In the genomic region with DNA sequence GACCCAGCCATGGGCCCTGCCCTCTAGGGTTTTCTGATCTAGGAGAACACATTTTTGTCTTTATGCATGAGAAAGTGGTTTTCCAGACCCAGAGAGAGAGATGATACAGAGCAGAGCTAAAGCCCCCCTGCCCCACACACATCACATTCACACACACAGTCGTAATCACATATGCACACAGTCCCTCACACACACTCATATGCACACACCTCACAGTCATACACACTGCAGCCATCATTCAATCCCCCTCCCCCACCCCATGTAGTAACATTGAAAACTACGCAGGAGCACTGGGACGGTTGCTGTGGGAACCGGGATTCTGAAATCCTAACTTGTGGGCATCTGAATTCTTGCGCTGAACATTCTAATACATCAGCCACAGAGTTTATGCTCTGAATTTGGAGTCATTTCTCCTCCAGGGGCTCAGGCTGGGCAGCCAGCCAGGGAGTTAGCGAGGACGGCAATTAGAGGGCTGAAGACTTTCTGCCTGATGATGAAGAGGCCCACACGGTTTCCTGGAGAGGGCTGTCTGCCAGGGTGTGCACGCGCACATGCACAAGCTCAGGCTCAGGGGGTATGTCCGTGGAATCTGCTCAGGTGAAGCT, we compare ENCODE assay signal across 9 cellular contexts. TPM values are rescaled to one million over a fixed set of nuclear protein-coding genes. Genes with fewer than 3 reads are reported as not detected.
A peak's percentile ranks its signal among the peaks of the same experiment; 100 is the strongest.
DNase-seq lines count a peak whose midpoint lies in the region; ATAC-seq and TF ChIP-seq lines count a peak whose summit lies in the region.
"Had no signal": no experiment of that assay in that cellular context is flagged by ENCODE, and none has a peak within 500 bp of the region (broad histone marks: within the 10 kb centered on the region; RNA-seq: fewer than 3 reads in every experiment).

No MANE protein-coding gene starts in this region.

- peak; percentile 35 for ATAC-seq in mucosa of descending colon
- ATAC-seq in HG03342 (IDR thresholded peaks at IDR 0.05; ENCODE audit: unreplicated experiment) = no peak
- ATAC-seq in GM21390 (IDR thresholded peaks at IDR 0.05; ENCODE audit: unreplicated experiment) = no peak
- no peak for ATAC-seq in HG03039 (IDR thresholded peaks at IDR 0.05; ENCODE audit: unreplicated experiment)
- ATAC-seq: foreskin keratinocyte had no signal

- no peaks in the 10 kb centered on the region for H3K9me3 Mint-ChIP-seq in activated T-helper 1 cell treated with anti-CD3 and anti-CD28 coated beads, Interleukin-12 subunit alpha, Interleukin-12 subunit beta, Interleukin-2, Interleukin-4 antibody, amounts not matched to agents 30 ng/mL and 10 ng/mL and 1 ng/mL, durations not matched to agents 14 hours and 24 hours and 36 hours

- no peaks in the 10 kb centered on the region for H3K9me3 ChIP-seq in mucosa of descending colon

- TF ChIP-seq POLR2A in erythroblast (IDR thresholded peaks at IDR 0.05; ENCODE audit: low read length) = no peak

- TF ChIP-seq CTCF in mucosa of descending colon (IDR thresholded peaks at IDR 0.05) = no peak

- peak overlapping the region; percentile 68 for H3K4me3 Mint-ChIP-seq in activated T-helper 1 cell treated with anti-CD3 and anti-CD28 coated beads, Interleukin-12 subunit alpha, Interleukin-12 subunit beta, Interleukin-2, Interleukin-4 antibody, amounts not matched to agents 30 ng/mL and 10 ng/mL and 1 ng/mL, durations not matched to agents 14 hours and 24 hours and 36 hours

- H3K27ac Mint-ChIP-seq in activated T-helper 1 cell treated with anti-CD3 and anti-CD28 coated beads, Interleukin-12 subunit alpha, Interleukin-12 subunit beta, Interleukin-2, Interleukin-4 antibody, amounts not matched to agents 30 ng/mL and 10 ng/mL and 1 ng/mL, durations not matched to agents 14 hours and 24 hours and 36 hours = peak overlapping the region; percentile 87

- peaks cover 74% of the 10 kb centered on the region for H3K4me1 Mint-ChIP-seq in activated T-helper 1 cell treated with anti-CD3 and anti-CD28 coated beads, Interleukin-12 subunit alpha, Interleukin-12 subunit beta, Interleukin-2, Interleukin-4 antibody, amounts not matched to agents 30 ng/mL and 10 ng/mL and 1 ng/mL, durations not matched to agents 14 hours and 24 hours and 36 hours (ENCODE audit: low read depth)

- no peaks in the 10 kb centered on the region for H3K27me3 Mint-ChIP-seq in activated T-helper 1 cell treated with anti-CD3 and anti-CD28 coated beads, Interleukin-12 subunit alpha, Interleukin-12 subunit beta, Interleukin-2, Interleukin-4 antibody, amounts not matched to agents 30 ng/mL and 10 ng/mL and 1 ng/mL, durations not matched to agents 14 hours and 24 hours and 36 hours (ENCODE audit: insufficient read depth)

- no peaks in the 10 kb centered on the region for H3K36me3 ChIP-seq in mucosa of descending colon (ENCODE audit: low read depth)

- peaks cover 52% of the 10 kb centered on the region for H3K36me3 Mint-ChIP-seq in activated T-helper 1 cell treated with anti-CD3 and anti-CD28 coated beads, Interleukin-12 subunit alpha, Interleukin-12 subunit beta, Interleukin-2, Interleukin-4 antibody, amounts not matched to agents 30 ng/mL and 10 ng/mL and 1 ng/mL, durations not matched to agents 14 hours and 24 hours and 36 hours (ENCODE audit: low read depth)

- peak; percentile 74 for DNase-seq in Daoy (ENCODE audit: low read depth)
- peak; percentile 53 for DNase-seq in NCI-H2107 (lab: John Stamatoyannopoulos, UW)
- no peak for DNase-seq in activated T-helper 1 cell treated with anti-CD3 and anti-CD28 coated beads, Interleukin-12 subunit alpha, Interleukin-12 subunit beta, Interleukin-2, Interleukin-4 antibody, amounts not matched to agents 30 ng/mL and 10 ng/mL and 1 ng/mL, durations not matched to agents 14 hours and 24 hours and 36 hours (ENCODE audit: low spot score)
- no peak for DNase-seq in mucosa of descending colon
- DNase-seq in erythroblast (lab: John Stamatoyannopoulos, UW) = no peak
- DNase-seq: foreskin keratinocyte had no signal

- H3K4me1 ChIP-seq in mucosa of descending colon (ENCODE audit: low read depth) = peaks cover 14% of the 10 kb centered on the region
- H3K4me1 ChIP-seq: foreskin keratinocyte had no signal

- H3K4me3 ChIP-seq in mucosa of descending colon = no peak overlapping the region

- intact Hi-C loops in activated T-helper 1 cell treated with anti-CD3 and anti-CD28 coated beads, Interleukin-12 subunit alpha, Interleukin-12 subunit beta, Interleukin-2, Interleukin-4 antibody, amounts not matched to agents 30 ng/mL and 10 ng/mL and 1 ng/mL, durations not matched to agents 14 hours and 24 hours and 36 hours (cut with micrococcal nuclease) = loop anchor here (1.0 to 2.0 kb wide), 4 partner anchors 9 to 39 kb away; no protein-coding TSS in a partner anchor
- intact Hi-C loops in mucosa of descending colon (cut with DNase I, micrococcal nuclease) = no loop called here

RNA-seq across cellular contexts. Expression of gene CD6, which starts 32.7 kb away (rescaled TPM):
- 0.06 and 0.46 TPM in 2 replicates for total RNA-seq in Daoy (2014; rRNA removed; shearing (Covaris generic))
- total RNA-seq in activated T-helper 1 cell treated with anti-CD3 and anti-CD28 coated beads, Interleukin-12 subunit alpha, Interleukin-12 subunit beta, Interleukin-2, Interleukin-4 antibody, amounts not matched to agents 30 ng/mL and 10 ng/mL and 1 ng/mL, durations not matched to agents 14 hours and 24 hours and 36 hours = 411 and 416 TPM in 2 replicates
- 1 to 10 TPM; 2.3 to 4.3 (median 2.8) TPM for total RNA-seq in mucosa of descending colon

RNA-seq across cellular contexts. Expression of gene SLC15A3, which starts 52.2 kb away (rescaled TPM):
- 3.0 and 3.9 TPM in 2 replicates for total RNA-seq in Daoy (2014; rRNA removed; shearing (Covaris generic))
- 1.7 and 2.0 TPM in 2 replicates for total RNA-seq in activated T-helper 1 cell treated with anti-CD3 and anti-CD28 coated beads, Interleukin-12 subunit alpha, Interleukin-12 subunit beta, Interleukin-2, Interleukin-4 antibody, amounts not matched to agents 30 ng/mL and 10 ng/mL and 1 ng/mL, durations not matched to agents 14 hours and 24 hours and 36 hours
- 10 to 100 TPM in 2 of 3 donors, 1 to 10 TPM in 1; 6.2 to 36.8 (median 18.4) TPM for total RNA-seq in mucosa of descending colon

Comparison
In these comparisons a context has a peak if more than half of its experiments do, and no peak if none do; other contexts are left out.
1. DNase-seq: peak in Daoy (single experiment) and NCI-H2107 (single experiment); none in activated T-helper 1 cell treated with anti-CD3 and anti-CD28 coated beads, Interleukin-12 subunit alpha, Interleukin-12 subunit beta, Interleukin-2, Interleukin-4 antibody, amounts not matched to agents 30 ng/mL and 10 ng/mL and 1 ng/mL, durations not matched to agents 14 hours and 24 hours and 36 hours (single experiment), mucosa of descending colon (0 of 3) and erythroblast (0 of 2).
2. RNA of gene CD6, which starts 32.7 kb away (total RNA-seq): 411 to 416 TPM in activated T-helper 1 cell treated with anti-CD3 and anti-CD28 coated beads, Interleukin-12 subunit alpha, Interleukin-12 subunit beta, Interleukin-2, Interleukin-4 antibody, amounts not matched to agents 30 ng/mL and 10 ng/mL and 1 ng/mL, durations not matched to agents 14 hours and 24 hours and 36 hours; 2.3 to 4.3 TPM in mucosa of descending colon and 0.06 to 0.46 TPM in Daoy; every median in the first group is over 10 times any median in the second.